8 cellular contexts compared by ENCODE assay signal in genomic region chr7:27095897-27096755, GRCh38. TPM values are rescaled to one million over a fixed set of nuclear protein-coding genes. Genes with fewer than 3 reads are reported as not detected.
DNase-seq lines count a peak whose midpoint lies in the region; ATAC-seq, FAIRE-seq and TF ChIP-seq lines count a peak whose summit lies in the region.

Gene HOXA1, minus strand, starts transcription at chr7:27096000. Its CDS starts 88 bp downstream, at chr7:27095912.

- H3K4me1 Mint-ChIP-seq in osteocyte (ENCODE audit: unreplicated experiment) = peaks cover 13% of the 10 kb centered on the region

- no peaks in the 10 kb centered on the region for H3K36me3 ChIP-seq in tibial nerve

- peak; percentile 23 to 45 for TF ChIP-seq POLR2A in tibial nerve (IDR thresholded peaks at IDR 0.05)

- WGBS in tibial nerve, 2 donors = 0 to 1% methylated on average over 47 to 55 of the region's 68 CpGs

- DNase-seq in DMS79 treated with DMSO at 0.1 percent for 48 hours (lab: John Stamatoyannopoulos, UW) = peak; percentile 88
- DNase-seq in HuH-7 (ENCODE audit: low spot score) = peak; percentile 99
- peak; percentile 21 for DNase-seq in OCI-M2 (lab: John Stamatoyannopoulos, UW; ENCODE audit: unreplicated experiment)
- peak; percentile 36 for DNase-seq in activated T-helper 1 cell treated with Interleukin-2 at 50 U/mL for 16 hours (ENCODE audit: low read depth)
- DNase-seq in frontal cortex (ENCODE audit: low spot score in 2 of 2) = peak; percentile 28 to 56
- DNase-seq in osteocyte (ENCODE audit: extremely low spot score, unreplicated experiment) = no peak
- peak in 1 of 2 donors; percentile 66 for DNase-seq in tibial nerve (ENCODE audit: low spot score in 2 of 2)

- peak in 1 of 2 donors; percentile 73 for TF ChIP-seq EP300 in tibial nerve (IDR thresholded peaks at IDR 0.05)

- H3K27me3 ChIP-seq in tibial nerve = peaks cover 0 to 73% of the 10 kb centered on the region in 2 donors

- H3K9me3 ChIP-seq in tibial nerve = no peaks in the 10 kb centered on the region

- H3K4me3 Mint-ChIP-seq in osteocyte (ENCODE audit: unreplicated experiment) = peak within 1 kb of the TSS; percentile 72

- H3K27ac Mint-ChIP-seq in osteocyte (ENCODE audit: unreplicated experiment) = no peak within 1 kb of the TSS

- no peak for FAIRE-seq in frontal cortex (lab: Jason Lieb, UNC)

- TF ChIP-seq CTCF in osteocyte (IDR thresholded peaks at IDR 0.05) = no peak
- TF ChIP-seq CTCF in tibial nerve (IDR thresholded peaks at IDR 0.05) = no peak

- H3K27me3 Mint-ChIP-seq in osteocyte (ENCODE audit: unreplicated experiment) = peaks cover 95% of the 10 kb centered on the region

- H3K4me3 ChIP-seq in tibial nerve = peak within 1 kb of the TSS; percentile 51 to 94 (median 86)

- H3K27ac ChIP-seq in tibial nerve = peak within 1 kb of the TSS; percentile 61 to 87 (median 74)

- no peaks in the 10 kb centered on the region for H3K9me3 Mint-ChIP-seq in osteocyte (ENCODE audit: unreplicated experiment)

- H3K36me3 Mint-ChIP-seq in osteocyte (ENCODE audit: unreplicated experiment) = no peaks in the 10 kb centered on the region

- H3K4me1 ChIP-seq in tibial nerve = peaks cover 0 to 61% (median 7%) of the 10 kb centered on the region in 4 donors

- peak; percentile 86 for ATAC-seq in GM21529 (IDR thresholded peaks at IDR 0.05; ENCODE audit: unreplicated experiment)

RNA-seq across cellular contexts. Expression of gene HOXA1, which starts in this region (rescaled TPM):
- not detected for total RNA-seq in frontal cortex
- not detected in 2 replicates for total RNA-seq in osteocyte
- total RNA-seq in tibial nerve = 1 to 10 TPM in 2 of 4 donors, under 1 TPM in 2; 0.44 to 2.1 (median 1.2) TPM

Comparison
In these comparisons a context has a peak if more than half of its experiments do, and no peak if none do; other contexts are left out.
1. Peak in DNase-seq in frontal cortex; RNA of the gene not detected or under 1 TPM.